ENCODE assay signal across 29 cellular contexts in genomic region chr6:151232899-151233298, GRCh38.
"Had no signal": no experiment of that assay in that cellular context is flagged by ENCODE, and none has a peak within 500 bp of the region (broad histone marks: within the 10 kb centered on the region; RNA-seq: fewer than 3 reads in every experiment).

No MANE protein-coding gene starts in this region.

- H3K9me3 Mint-ChIP-seq: activated B cell treated with CpG ODN at 0.5 μM for 24 hours; activated CD8-positive, alpha-beta T cell treated with anti-CD3 and anti-CD28 coated beads for 36 hours; activated naive CD4-positive, alpha-beta T cell treated with anti-CD3 and anti-CD28 coated beads for 36 hours; activated naive CD4-positive, alpha-beta T cell treated with anti-CD3 and anti-CD28 coated beads, Interleukin-2, amount 50 U/mL, for 24 hours; activated naive CD8-positive, alpha-beta T cell treated with anti-CD3 and anti-CD28 coated beads for 36 hours; activated naive CD8-positive, alpha-beta T cell treated with anti-CD3 and anti-CD28 coated beads, Interleukin-2, amount 50 U/mL, for 24 hours; activated T-helper 1 cell treated with anti-CD3 and anti-CD28 coated beads, Interleukin-12 subunit alpha, Interleukin-12 subunit beta, Interleukin-2, Interleukin-4 antibody, amounts not matched to agents 30 ng/mL and 10 ng/mL and 1 ng/mL, durations not matched to agents 14 hours and 24 hours and 36 hours; activated T-helper 2 cell treated with anti-CD3 and anti-CD28 coated beads, Interferon-gamma antibody, Interleukin-2, Interleukin-4, amounts not matched to agents 10 μg/mL and 5 μg/mL and 100 μg/mL, durations not matched to agents 14 hours and 24 hours and 36 hours; central memory CD8-positive, alpha-beta T cell; dendritic cell treated with granulocyte-macrophage colony-stimulating factor and Interleukin-4, amounts not matched to agents 40 ng/mL and 50 ng/mL, for 4 days had no signal

- H3K4me3 Mint-ChIP-seq: activated B cell treated with CpG ODN at 0.5 μM for 24 hours; activated CD8-positive, alpha-beta T cell treated with anti-CD3 and anti-CD28 coated beads for 36 hours; activated naive CD4-positive, alpha-beta T cell treated with anti-CD3 and anti-CD28 coated beads for 36 hours; activated naive CD4-positive, alpha-beta T cell treated with anti-CD3 and anti-CD28 coated beads, Interleukin-2, amount 50 U/mL, for 24 hours; activated naive CD8-positive, alpha-beta T cell treated with anti-CD3 and anti-CD28 coated beads for 36 hours; activated naive CD8-positive, alpha-beta T cell treated with anti-CD3 and anti-CD28 coated beads, Interleukin-2, amount 50 U/mL, for 24 hours; activated T-helper 1 cell treated with anti-CD3 and anti-CD28 coated beads, Interleukin-12 subunit alpha, Interleukin-12 subunit beta, Interleukin-2, Interleukin-4 antibody, amounts not matched to agents 30 ng/mL and 10 ng/mL and 1 ng/mL, durations not matched to agents 14 hours and 24 hours and 36 hours; central memory CD8-positive, alpha-beta T cell; dendritic cell treated with granulocyte-macrophage colony-stimulating factor and Interleukin-4, amounts not matched to agents 40 ng/mL and 50 ng/mL, for 4 days; endodermal cell had no signal

- H3K36me3 ChIP-seq: brain microvascular endothelial cell, WERI-Rb-1 had no signal

- H3K27ac ChIP-seq: brain microvascular endothelial cell, coronary artery, dorsolateral prefrontal cortex, WERI-Rb-1 had no signal

- ATAC-seq: activated CD4-positive, CD25-positive, alpha-beta regulatory T cell treated with anti-CD3 and anti-CD28 coated beads, Interleukin-2, amount 50 U/mL, for 24 hours; activated CD8-positive, alpha-beta T cell treated with anti-CD3 and anti-CD28 coated beads for 36 hours; activated naive CD8-positive, alpha-beta T cell treated with anti-CD3 and anti-CD28 coated beads, Interleukin-2, amount 50 U/mL, for 24 hours; esophagus mucosa had no signal

- DNase-seq: activated B cell treated with CpG ODN at 0.5 μM for 24 hours; activated CD4-positive, alpha-beta T cell treated with anti-CD3 and anti-CD28 coated beads for 48 hours; activated CD4-positive, alpha-beta T cell treated with anti-CD3 and anti-CD28 coated beads, Interleukin-2, amount 50 U/mL, for 1 hour; activated CD4-positive, alpha-beta T cell treated with anti-CD3 and anti-CD28 coated beads, Interleukin-2, amount 50 U/mL, for 48 hours; activated CD8-positive, alpha-beta memory T cell treated with anti-CD3 and anti-CD28 coated beads for 24 hours; activated CD8-positive, alpha-beta memory T cell treated with anti-CD3 and anti-CD28 coated beads, Interleukin-2, amount 50 U/mL, for 4 hours; activated CD8-positive, alpha-beta T cell treated with anti-CD3 and anti-CD28 coated beads for 36 hours; activated effector memory CD4-positive, alpha-beta T cell treated with anti-CD3 and anti-CD28 coated beads, Interleukin-2, amount 50 U/mL, for 16 hours; activated naive CD4-positive, alpha-beta T cell treated with anti-CD3 and anti-CD28 coated beads for 36 hours; activated naive CD8-positive, alpha-beta T cell treated with anti-CD3 and anti-CD28 coated beads for 36 hours; activated naive CD8-positive, alpha-beta T cell treated with anti-CD3 and anti-CD28 coated beads, Interleukin-2, amount 50 U/mL, for 24 hours; activated T-cell treated with anti-CD3 and anti-CD28 coated beads, Interleukin-2, amount 50 U/mL, for 1 hour; activated T-cell treated with anti-CD3 and anti-CD28 coated beads, Interleukin-2, amount 50 U/mL, for 48 hours; anterior cingulate cortex; brain microvascular endothelial cell; dorsolateral prefrontal cortex; effector memory CD4-positive, alpha-beta T cell; endodermal cell; foreskin fibroblast; T-helper 2 cell; WERI-Rb-1 had no signal

- H3K4me3 ChIP-seq: coronary artery, dorsolateral prefrontal cortex had no signal

- H3K36me3 Mint-ChIP-seq: activated naive CD4-positive, alpha-beta T cell treated with anti-CD3 and anti-CD28 coated beads, Interleukin-2, amount 50 U/mL, for 24 hours; activated naive CD8-positive, alpha-beta T cell treated with anti-CD3 and anti-CD28 coated beads for 36 hours had no signal

- H3K4me1 Mint-ChIP-seq: activated B cell treated with CpG ODN at 0.5 μM for 24 hours; activated naive CD4-positive, alpha-beta T cell treated with anti-CD3 and anti-CD28 coated beads, Interleukin-2, amount 50 U/mL, for 24 hours; central memory CD8-positive, alpha-beta T cell had no signal

- H3K27me3 ChIP-seq: brain microvascular endothelial cell, dorsolateral prefrontal cortex had no signal

- H3K27ac Mint-ChIP-seq: activated B cell treated with CpG ODN at 0.5 μM for 24 hours; activated CD8-positive, alpha-beta T cell treated with anti-CD3 and anti-CD28 coated beads for 36 hours; activated naive CD4-positive, alpha-beta T cell treated with anti-CD3 and anti-CD28 coated beads for 36 hours; activated naive CD4-positive, alpha-beta T cell treated with anti-CD3 and anti-CD28 coated beads, Interleukin-2, amount 50 U/mL, for 24 hours; activated naive CD8-positive, alpha-beta T cell treated with anti-CD3 and anti-CD28 coated beads for 36 hours; activated naive CD8-positive, alpha-beta T cell treated with anti-CD3 and anti-CD28 coated beads, Interleukin-2, amount 50 U/mL, for 24 hours; activated T-helper 1 cell treated with anti-CD3 and anti-CD28 coated beads, Interleukin-12 subunit alpha, Interleukin-12 subunit beta, Interleukin-2, Interleukin-4 antibody, amounts not matched to agents 30 ng/mL and 10 ng/mL and 1 ng/mL, durations not matched to agents 14 hours and 24 hours and 36 hours; activated T-helper 2 cell treated with anti-CD3 and anti-CD28 coated beads, Interferon-gamma antibody, Interleukin-2, Interleukin-4, amounts not matched to agents 10 μg/mL and 5 μg/mL and 100 μg/mL, durations not matched to agents 14 hours and 24 hours and 36 hours; dendritic cell treated with granulocyte-macrophage colony-stimulating factor and Interleukin-4, amounts not matched to agents 40 ng/mL and 50 ng/mL, for 4 days; endodermal cell had no signal
